ENCODE assay signal across 8 cellular contexts in genomic region chr9:114387678-114388431, GRCh38. TPM values are rescaled to one million over a fixed set of nuclear protein-coding genes. Genes with fewer than 3 reads are reported as not detected.
DNase-seq lines count a peak whose midpoint lies in the region; ATAC-seq and TF ChIP-seq lines count a peak whose summit lies in the region.

AKNA (minus strand) TSS chr9:114387982; CDS start chr9:114381333, 6,649 bp downstream.

- CTCF ChIA-PET in SK-N-SH (lab: Yijun Ruan, JAX): interaction anchor here (1.1 to 2.7 kb wide), 4 partner anchors 9 to 49 kb away, joined by 3 to 12 read pairs (median 4); no protein-coding TSS in a partner anchor

- TF ChIP-seq EP300 in SK-N-SH (IDR thresholded peaks at IDR 0.05; ENCODE audit: borderline replicate concordance in 1 of 2, low read depth in 1 of 2, low read length in 1 of 2): no peak

- no peak within 1 kb of the TSS for H3K4me3 ChIP-seq in SK-N-SH (ENCODE audit: low read depth in 2 of 2, low read length in 1 of 2)

- WGBS in SK-N-SH (ENCODE audit: low lambda C conversion rate): 86% methylated on average over 22 of the region's 27 CpGs

- no peak within 1 kb of the TSS for H3K4me2 ChIP-seq in SK-N-SH

- no peaks in the 10 kb centered on the region for H3K36me3 ChIP-seq in SK-N-SH (replicated peaks in 1 of 2; ENCODE audit: control insufficient read depth in 1 of 2, insufficient read depth in 2 of 2, low read length in 1 of 2)

- H3K9me3 ChIP-seq in SK-N-SH: no peaks in the 10 kb centered on the region

- H4K20me1 ChIP-seq in SK-N-SH (ENCODE audit: insufficient read depth): no peaks in the 10 kb centered on the region

- POLR2A ChIA-PET in SK-N-SH (lab: Yijun Ruan, JAX): no interaction called here

- no peak within 1 kb of the TSS for H3K9ac ChIP-seq in SK-N-SH

- no peaks in the 10 kb centered on the region for H3K27me3 ChIP-seq in foreskin keratinocyte
- no peaks in the 10 kb centered on the region for H3K27me3 ChIP-seq in SK-N-SH (ENCODE audit: insufficient read depth)

- TF ChIP-seq RAD21 in SK-N-SH (IDR thresholded peaks at IDR 0.05; ENCODE audit: low read length): no peak

- peak within 1 kb of the TSS; percentile 10 for H3K27ac ChIP-seq in foreskin keratinocyte
- peak within 1 kb of the TSS; percentile 88 for H3K27ac ChIP-seq in substantia nigra (ENCODE audit: low read depth, low read length, poor library complexity, severe bottlenecking)
- no peak within 1 kb of the TSS for H3K27ac ChIP-seq in SK-N-SH (ENCODE audit: low read depth in 2 of 2, low read length in 1 of 2)

- no peaks in the 10 kb centered on the region for H3K79me2 ChIP-seq in SK-N-SH (ENCODE audit: insufficient read depth)

- peaks cover 3% of the 10 kb centered on the region for H3F3A ChIP-seq in SK-N-SH (replicated peaks; ENCODE audit: insufficient read depth)

- H2AFZ ChIP-seq in SK-N-SH (ENCODE audit: low read depth): no peak within 1 kb of the TSS

- ATAC-seq in HG02623 (IDR thresholded peaks at IDR 0.05; ENCODE audit: unreplicated experiment) (peak; percentile 26), foreskin keratinocyte (no peak)

- DNase-seq in EL: peak; percentile 73
- DNase-seq in activated gamma-delta T cell treated with Interleukin-2 at 50 U/mL for 16 hours: peak; percentile 88
- peak in 1 of 2 donors; percentile 37 for DNase-seq in foreskin keratinocyte
- DNase-seq in nucleus accumbens (lab: John Stamatoyannopoulos, UW): peak in 55 of 56 donors; percentile 30 to 87 (median 69)
- peak in 48 of 49 donors; percentile 9 to 89 (median 60) for DNase-seq in substantia nigra (lab: John Stamatoyannopoulos, UW)
- no peak for DNase-seq in SK-N-SH

- TF ChIP-seq CTCF in foreskin keratinocyte (conservative IDR thresholded peaks at IDR 0.05) (no peak), SK-N-SH (IDR thresholded peaks at IDR 0.05) (no peak)

- no peaks in the 10 kb centered on the region for H3K9me2 ChIP-seq in SK-N-SH

- peaks cover 8% of the 10 kb centered on the region for H3K4me1 ChIP-seq in foreskin keratinocyte
- peaks cover 11 to 14% of the 10 kb centered on the region in 2 experiments; a peak in 3 of 4 replicates for H3K4me1 ChIP-seq in SK-N-SH (ENCODE audit: control insufficient read depth in 1 of 2, insufficient read depth in 2 of 2, low read depth in 1 of 2, low read length in 1 of 2)

TF ChIP-seq in PFSK-1, 5 proteins besides CTCF, POLR2A, EP300 and RAD21:
- peak; percentile 84; the same call in 1 of the 2 replicates for TF ChIP-seq POLR2AphosphoS5 (IDR thresholded peaks at IDR 0.05; ENCODE audit: low read depth, low read length)
- TF ChIP-seq FOXP2 (optimal IDR thresholded peaks at IDR 0.05; ENCODE audit: borderline replicate concordance, extremely low read depth, extremely low read length, insufficient read depth): no peak
- 0 out of 4 replicates have a peak, but pooled peaks of 1 of the 2 experiments have one; percentile 21 for TF ChIP-seq REST (IDR thresholded peaks at IDR 0.05; ENCODE audit: insufficient read depth in 1 of 2, low read depth in 2 of 2, low read length in 2 of 2)
- peak; percentile 11; the same call in 1 of the 2 replicates for TF ChIP-seq SIN3A (IDR thresholded peaks at IDR 0.05; ENCODE audit: borderline replicate concordance, insufficient read depth, low read length)
TF ChIP-seq in PFSK-1: peak in this region for 3.

TF ChIP-seq in SK-N-SH, 30 proteins besides CTCF, POLR2A, EP300 and RAD21:
- TF ChIP-seq SMC3 (IDR thresholded peaks at IDR 0.05; ENCODE audit: low read depth, low read length) (no peak), MAX (IDR thresholded peaks at IDR 0.05; ENCODE audit: low read depth) (no peak), MEF2A (IDR thresholded peaks at IDR 0.05; ENCODE audit: borderline replicate concordance, low read depth) (no peak), SIN3A (IDR thresholded peaks at IDR 0.05; ENCODE audit: borderline replicate concordance, low read depth, low read length) (no peak), FOSL2 (IDR thresholded peaks at IDR 0.05; ENCODE audit: borderline replicate concordance, low read depth) (no peak), GABPA (IDR thresholded peaks at IDR 0.05; ENCODE audit: low read depth) (no peak), RFX5 (IDR thresholded peaks at IDR 0.05; ENCODE audit: low read length) (no peak), MXI1 (IDR thresholded peaks at IDR 0.05; ENCODE audit: low read depth, low read length) (no peak)

RNA-seq across cellular contexts. Expression of gene AKNA, which starts in this region (rescaled TPM):
- polyA plus RNA-seq in PFSK-1 (2012; ENCODE audit: insufficient read length, low read depth): 81.7 TPM
- 5.4 and 7.9 TPM in 2 replicates for total RNA-seq in foreskin keratinocyte
- polyA plus RNA-seq in foreskin keratinocyte (4.0 and 5.8 TPM in 2 replicates), SK-N-SH (2012; rRNA removed) (0.70 and 0.84 TPM in 2 replicates)
- 0.28 and 0.55 TPM in 2 replicates for polyA plus RNA-seq in SK-N-SH (2012; cell fraction: cytosol; rRNA removed)
- 2.4 and 3.0 TPM in 2 replicates for polyA plus RNA-seq in SK-N-SH (2012; cell fraction: nucleus; rRNA removed)

Comparison
In these comparisons a context has a peak if more than half of its experiments do, and no peak if none do; other contexts are left out.
1. H3K27ac ChIP-seq: peak in foreskin keratinocyte (single experiment) and substantia nigra (single experiment); none in SK-N-SH (0 of 2).